Comparison of ENCODE assay signal across 13 cellular contexts in genomic region chr11:84091212-84091986, GRCh38.
"Had no signal": no experiment of that assay in that cellular context is flagged by ENCODE, and none has a peak within 500 bp of the region (broad histone marks: within the 10 kb centered on the region; RNA-seq: fewer than 3 reads in every experiment).

No MANE protein-coding gene starts in this region.

- ATAC-seq: activated CD8-positive, alpha-beta T cell treated with anti-CD3 and anti-CD28 coated beads, Interleukin-2, amount 10 ng/mL, durations not matched to agents 7 days and 5 days had no signal

- H3K4me3 Mint-ChIP-seq: activated CD8-positive, alpha-beta T cell treated with anti-CD3 and anti-CD28 coated beads, Interleukin-2, amount 10 ng/mL, durations not matched to agents 7 days and 5 days; neural crest cell had no signal

- H3K9ac ChIP-seq: parathyroid adenoma had no signal

- H3K4me1 Mint-ChIP-seq: neural crest cell had no signal

- H3K27ac Mint-ChIP-seq: activated CD8-positive, alpha-beta T cell treated with anti-CD3 and anti-CD28 coated beads, Interleukin-2, amount 10 ng/mL, durations not matched to agents 7 days and 5 days had no signal

- H3K27ac ChIP-seq: left ventricle myocardium inferior, parathyroid adenoma, skin epidermis, stomach, tibial artery, uterus had no signal

- DNase-seq: activated CD4-positive, alpha-beta T cell treated with anti-CD3 and anti-CD28 coated beads for 48 hours; activated CD8-positive, alpha-beta memory T cell treated with anti-CD3 and anti-CD28 coated beads, Interleukin-2, amount 50 U/mL, for 48 hours; activated CD8-positive, alpha-beta T cell treated with anti-CD3 and anti-CD28 coated beads, Interleukin-2, amount 10 ng/mL, durations not matched to agents 7 days and 5 days; activated naive CD4-positive, alpha-beta T cell; erythroblast; glutamatergic neuron; left ventricle myocardium inferior; stomach; tibial artery; uterus had no signal

- H3K36me3 ChIP-seq: left ventricle myocardium inferior, stomach, tibial artery, uterus had no signal

- H3K9me3 ChIP-seq: stomach, tibial artery, uterus had no signal

- H3K4me3 ChIP-seq: left ventricle myocardium inferior, skin epidermis, stomach, tibial artery, uterus had no signal

- H3K27me3 ChIP-seq: stomach, tibial artery, uterus had no signal

- H3K4me1 ChIP-seq: left ventricle myocardium inferior, parathyroid adenoma, stomach, tibial artery, uterus had no signal
